2 cellular contexts compared by ENCODE assay signal in the genomic region with DNA sequence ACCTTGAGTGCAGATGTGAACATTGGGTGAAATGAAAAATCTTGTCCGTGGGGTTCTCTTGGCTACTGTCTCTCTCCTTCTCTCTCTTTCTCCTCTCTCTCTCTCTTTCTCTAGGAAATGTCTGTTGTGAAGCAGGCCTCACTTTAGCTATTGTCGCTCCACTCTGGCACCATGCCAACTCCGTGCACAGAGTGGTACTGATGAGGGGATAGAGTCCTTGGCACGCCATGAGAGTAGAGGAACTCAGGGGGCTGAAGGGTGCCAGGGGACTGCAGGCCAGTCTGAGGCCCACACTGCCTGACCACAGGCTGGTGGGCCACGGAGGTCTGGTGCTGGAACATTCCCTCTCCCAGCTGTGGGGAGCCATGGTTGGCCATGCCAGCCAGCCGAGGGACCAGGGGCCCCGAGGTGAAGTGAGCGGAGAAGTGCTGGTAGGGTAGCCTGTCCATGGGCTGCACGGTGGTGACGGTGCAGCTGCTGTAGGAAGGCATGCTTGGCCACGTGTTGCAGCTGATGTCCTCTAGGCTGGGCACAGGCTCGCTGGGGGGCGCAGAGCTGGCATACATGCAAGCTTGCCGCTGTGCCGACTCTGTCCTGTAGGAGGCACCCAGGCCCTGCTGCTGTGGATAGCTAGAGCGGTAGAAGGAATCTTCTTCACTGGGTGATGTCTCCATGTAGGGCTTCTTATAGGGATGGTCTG.
TF ChIP-seq lines count a peak whose summit lies in the region.

No MANE protein-coding gene starts in this region.

TF ChIP-seq in WTC11, 78 proteins besides CTCF, POLR2A, EP300 and RAD21 (continued from another document):
- TF ChIP-seq, protein P1, sequence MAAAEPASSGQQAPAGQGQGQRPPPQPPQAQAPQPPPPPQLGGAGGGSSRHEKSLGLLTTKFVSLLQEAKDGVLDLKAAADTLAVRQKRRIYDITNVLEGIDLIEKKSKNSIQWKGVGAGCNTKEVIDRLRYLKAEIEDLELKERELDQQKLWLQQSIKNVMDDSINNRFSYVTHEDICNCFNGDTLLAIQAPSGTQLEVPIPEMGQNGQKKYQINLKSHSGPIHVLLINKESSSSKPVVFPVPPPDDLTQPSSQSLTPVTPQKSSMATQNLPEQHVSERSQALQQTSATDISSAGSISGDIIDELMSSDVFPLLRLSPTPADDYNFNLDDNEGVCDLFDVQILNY (CRISPR knock-in tag; IDR thresholded peaks at IDR 0.05): no peak
- TF ChIP-seq, protein P2, sequence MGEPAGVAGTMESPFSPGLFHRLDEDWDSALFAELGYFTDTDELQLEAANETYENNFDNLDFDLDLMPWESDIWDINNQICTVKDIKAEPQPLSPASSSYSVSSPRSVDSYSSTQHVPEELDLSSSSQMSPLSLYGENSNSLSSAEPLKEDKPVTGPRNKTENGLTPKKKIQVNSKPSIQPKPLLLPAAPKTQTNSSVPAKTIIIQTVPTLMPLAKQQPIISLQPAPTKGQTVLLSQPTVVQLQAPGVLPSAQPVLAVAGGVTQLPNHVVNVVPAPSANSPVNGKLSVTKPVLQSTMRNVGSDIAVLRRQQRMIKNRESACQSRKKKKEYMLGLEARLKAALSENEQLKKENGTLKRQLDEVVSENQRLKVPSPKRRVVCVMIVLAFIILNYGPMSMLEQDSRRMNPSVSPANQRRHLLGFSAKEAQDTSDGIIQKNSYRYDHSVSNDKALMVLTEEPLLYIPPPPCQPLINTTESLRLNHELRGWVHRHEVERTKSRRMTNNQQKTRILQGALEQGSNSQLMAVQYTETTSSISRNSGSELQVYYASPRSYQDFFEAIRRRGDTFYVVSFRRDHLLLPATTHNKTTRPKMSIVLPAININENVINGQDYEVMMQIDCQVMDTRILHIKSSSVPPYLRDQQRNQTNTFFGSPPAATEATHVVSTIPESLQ (CRISPR knock-in tag; IDR thresholded peaks at IDR 0.05): no peak
- TF ChIP-seq, protein P3, sequence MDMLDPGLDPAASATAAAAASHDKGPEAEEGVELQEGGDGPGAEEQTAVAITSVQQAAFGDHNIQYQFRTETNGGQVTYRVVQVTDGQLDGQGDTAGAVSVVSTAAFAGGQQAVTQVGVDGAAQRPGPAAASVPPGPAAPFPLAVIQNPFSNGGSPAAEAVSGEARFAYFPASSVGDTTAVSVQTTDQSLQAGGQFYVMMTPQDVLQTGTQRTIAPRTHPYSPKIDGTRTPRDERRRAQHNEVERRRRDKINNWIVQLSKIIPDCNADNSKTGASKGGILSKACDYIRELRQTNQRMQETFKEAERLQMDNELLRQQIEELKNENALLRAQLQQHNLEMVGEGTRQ (CRISPR knock-in tag; IDR thresholded peaks at IDR 0.05): peak; percentile 65
- TF ChIP-seq ZNF416 (CRISPR knock-in tag; IDR thresholded peaks at IDR 0.05) (no peak), ETV6 (CRISPR knock-in tag; IDR thresholded peaks at IDR 0.05) (0 out of 2 replicates have a peak, but pooled peaks have one; percentile 27), TP53 (CRISPR knock-in tag; IDR thresholded peaks at IDR 0.05) (no peak), FOXK1 (CRISPR knock-in tag; IDR thresholded peaks at IDR 0.05) (no peak), ZBTB21 (CRISPR knock-in tag; IDR thresholded peaks at IDR 0.05; ENCODE audit: borderline replicate concordance) (peak; percentile 59; the same call in 1 of the 2 replicates), SMAD3 (CRISPR knock-in tag; IDR thresholded peaks at IDR 0.05; ENCODE audit: borderline replicate concordance) (no peak), ZNF423 (CRISPR knock-in tag; IDR thresholded peaks at IDR 0.05) (no peak)
- TF ChIP-seq, protein P4, sequence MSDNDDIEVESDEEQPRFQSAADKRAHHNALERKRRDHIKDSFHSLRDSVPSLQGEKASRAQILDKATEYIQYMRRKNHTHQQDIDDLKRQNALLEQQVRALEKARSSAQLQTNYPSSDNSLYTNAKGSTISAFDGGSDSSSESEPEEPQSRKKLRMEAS (CRISPR knock-in tag; IDR thresholded peaks at IDR 0.05): peak; percentile 26; the same call in 1 of the 2 replicates
- TF ChIP-seq, protein P5, sequence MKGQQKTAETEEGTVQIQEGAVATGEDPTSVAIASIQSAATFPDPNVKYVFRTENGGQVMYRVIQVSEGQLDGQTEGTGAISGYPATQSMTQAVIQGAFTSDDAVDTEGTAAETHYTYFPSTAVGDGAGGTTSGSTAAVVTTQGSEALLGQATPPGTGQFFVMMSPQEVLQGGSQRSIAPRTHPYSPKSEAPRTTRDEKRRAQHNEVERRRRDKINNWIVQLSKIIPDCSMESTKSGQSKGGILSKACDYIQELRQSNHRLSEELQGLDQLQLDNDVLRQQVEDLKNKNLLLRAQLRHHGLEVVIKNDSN (CRISPR knock-in tag; IDR thresholded peaks at IDR 0.05): 0 out of 2 replicates have a peak, but pooled peaks have one; percentile 16
TF ChIP-seq in WTC11: peak in this region for 5.

TF ChIP-seq in HepG2, 621 proteins besides CTCF, POLR2A, EP300 and RAD21:
- TF ChIP-seq, protein P6, sequence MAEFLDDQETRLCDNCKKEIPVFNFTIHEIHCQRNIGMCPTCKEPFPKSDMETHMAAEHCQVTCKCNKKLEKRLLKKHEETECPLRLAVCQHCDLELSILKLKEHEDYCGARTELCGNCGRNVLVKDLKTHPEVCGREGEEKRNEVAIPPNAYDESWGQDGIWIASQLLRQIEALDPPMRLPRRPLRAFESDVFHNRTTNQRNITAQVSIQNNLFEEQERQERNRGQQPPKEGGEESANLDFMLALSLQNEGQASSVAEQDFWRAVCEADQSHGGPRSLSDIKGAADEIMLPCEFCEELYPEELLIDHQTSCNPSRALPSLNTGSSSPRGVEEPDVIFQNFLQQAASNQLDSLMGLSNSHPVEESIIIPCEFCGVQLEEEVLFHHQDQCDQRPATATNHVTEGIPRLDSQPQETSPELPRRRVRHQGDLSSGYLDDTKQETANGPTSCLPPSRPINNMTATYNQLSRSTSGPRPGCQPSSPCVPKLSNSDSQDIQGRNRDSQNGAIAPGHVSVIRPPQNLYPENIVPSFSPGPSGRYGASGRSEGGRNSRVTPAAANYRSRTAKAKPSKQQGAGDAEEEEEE (CRISPR knock-in tag; IDR thresholded peaks at IDR 0.05; ENCODE audit: borderline replicate concordance): no peak
- TF ChIP-seq, protein P7, sequence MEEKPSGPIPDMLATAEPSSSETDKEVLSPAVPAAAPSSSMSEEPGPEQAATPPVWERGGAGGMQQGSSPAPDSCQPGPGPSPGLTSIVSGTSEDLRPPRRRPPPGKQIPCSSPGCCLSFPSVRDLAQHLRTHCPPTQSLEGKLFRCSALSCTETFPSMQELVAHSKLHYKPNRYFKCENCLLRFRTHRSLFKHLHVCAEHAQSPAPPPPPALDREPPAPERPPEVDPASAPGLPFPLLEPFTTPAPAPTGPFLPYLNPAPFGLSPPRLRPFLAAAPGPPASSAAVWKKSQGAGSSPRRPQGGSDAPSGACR (CRISPR knock-in tag; IDR thresholded peaks at IDR 0.05): no peak
- peak; percentile 66; the same call in 1 of the 2 replicates for TF ChIP-seq HNRNPL (IDR thresholded peaks at IDR 0.05; ENCODE audit: low read depth, low read length)
- TF ChIP-seq, protein P8, sequence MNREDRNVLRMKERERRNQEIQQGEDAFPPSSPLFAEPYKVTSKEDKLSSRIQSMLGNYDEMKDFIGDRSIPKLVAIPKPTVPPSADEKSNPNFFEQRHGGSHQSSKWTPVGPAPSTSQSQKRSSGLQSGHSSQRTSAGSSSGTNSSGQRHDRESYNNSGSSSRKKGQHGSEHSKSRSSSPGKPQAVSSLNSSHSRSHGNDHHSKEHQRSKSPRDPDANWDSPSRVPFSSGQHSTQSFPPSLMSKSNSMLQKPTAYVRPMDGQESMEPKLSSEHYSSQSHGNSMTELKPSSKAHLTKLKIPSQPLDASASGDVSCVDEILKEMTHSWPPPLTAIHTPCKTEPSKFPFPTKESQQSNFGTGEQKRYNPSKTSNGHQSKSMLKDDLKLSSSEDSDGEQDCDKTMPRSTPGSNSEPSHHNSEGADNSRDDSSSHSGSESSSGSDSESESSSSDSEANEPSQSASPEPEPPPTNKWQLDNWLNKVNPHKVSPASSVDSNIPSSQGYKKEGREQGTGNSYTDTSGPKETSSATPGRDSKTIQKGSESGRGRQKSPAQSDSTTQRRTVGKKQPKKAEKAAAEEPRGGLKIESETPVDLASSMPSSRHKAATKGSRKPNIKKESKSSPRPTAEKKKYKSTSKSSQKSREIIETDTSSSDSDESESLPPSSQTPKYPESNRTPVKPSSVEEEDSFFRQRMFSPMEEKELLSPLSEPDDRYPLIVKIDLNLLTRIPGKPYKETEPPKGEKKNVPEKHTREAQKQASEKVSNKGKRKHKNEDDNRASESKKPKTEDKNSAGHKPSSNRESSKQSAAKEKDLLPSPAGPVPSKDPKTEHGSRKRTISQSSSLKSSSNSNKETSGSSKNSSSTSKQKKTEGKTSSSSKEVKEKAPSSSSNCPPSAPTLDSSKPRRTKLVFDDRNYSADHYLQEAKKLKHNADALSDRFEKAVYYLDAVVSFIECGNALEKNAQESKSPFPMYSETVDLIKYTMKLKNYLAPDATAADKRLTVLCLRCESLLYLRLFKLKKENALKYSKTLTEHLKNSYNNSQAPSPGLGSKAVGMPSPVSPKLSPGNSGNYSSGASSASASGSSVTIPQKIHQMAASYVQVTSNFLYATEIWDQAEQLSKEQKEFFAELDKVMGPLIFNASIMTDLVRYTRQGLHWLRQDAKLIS (CRISPR knock-in tag; IDR thresholded peaks at IDR 0.05): no peak
- no peak for TF ChIP-seq KAT7 (CRISPR knock-in tag; IDR thresholded peaks at IDR 0.05; ENCODE audit: borderline replicate concordance)
- no peak for TF ChIP-seq PHF8 (CRISPR knock-in tag; IDR thresholded peaks at IDR 0.05)
- no peak for TF ChIP-seq HMG20B (CRISPR knock-in tag; conservative IDR thresholded peaks at IDR 0.05)
- no peak for TF ChIP-seq KDM4B (CRISPR knock-in tag; IDR thresholded peaks at IDR 0.05)
- TF ChIP-seq ZNF792 (CRISPR knock-in tag; IDR thresholded peaks at IDR 0.05): no peak
- TF ChIP-seq, protein P9, sequence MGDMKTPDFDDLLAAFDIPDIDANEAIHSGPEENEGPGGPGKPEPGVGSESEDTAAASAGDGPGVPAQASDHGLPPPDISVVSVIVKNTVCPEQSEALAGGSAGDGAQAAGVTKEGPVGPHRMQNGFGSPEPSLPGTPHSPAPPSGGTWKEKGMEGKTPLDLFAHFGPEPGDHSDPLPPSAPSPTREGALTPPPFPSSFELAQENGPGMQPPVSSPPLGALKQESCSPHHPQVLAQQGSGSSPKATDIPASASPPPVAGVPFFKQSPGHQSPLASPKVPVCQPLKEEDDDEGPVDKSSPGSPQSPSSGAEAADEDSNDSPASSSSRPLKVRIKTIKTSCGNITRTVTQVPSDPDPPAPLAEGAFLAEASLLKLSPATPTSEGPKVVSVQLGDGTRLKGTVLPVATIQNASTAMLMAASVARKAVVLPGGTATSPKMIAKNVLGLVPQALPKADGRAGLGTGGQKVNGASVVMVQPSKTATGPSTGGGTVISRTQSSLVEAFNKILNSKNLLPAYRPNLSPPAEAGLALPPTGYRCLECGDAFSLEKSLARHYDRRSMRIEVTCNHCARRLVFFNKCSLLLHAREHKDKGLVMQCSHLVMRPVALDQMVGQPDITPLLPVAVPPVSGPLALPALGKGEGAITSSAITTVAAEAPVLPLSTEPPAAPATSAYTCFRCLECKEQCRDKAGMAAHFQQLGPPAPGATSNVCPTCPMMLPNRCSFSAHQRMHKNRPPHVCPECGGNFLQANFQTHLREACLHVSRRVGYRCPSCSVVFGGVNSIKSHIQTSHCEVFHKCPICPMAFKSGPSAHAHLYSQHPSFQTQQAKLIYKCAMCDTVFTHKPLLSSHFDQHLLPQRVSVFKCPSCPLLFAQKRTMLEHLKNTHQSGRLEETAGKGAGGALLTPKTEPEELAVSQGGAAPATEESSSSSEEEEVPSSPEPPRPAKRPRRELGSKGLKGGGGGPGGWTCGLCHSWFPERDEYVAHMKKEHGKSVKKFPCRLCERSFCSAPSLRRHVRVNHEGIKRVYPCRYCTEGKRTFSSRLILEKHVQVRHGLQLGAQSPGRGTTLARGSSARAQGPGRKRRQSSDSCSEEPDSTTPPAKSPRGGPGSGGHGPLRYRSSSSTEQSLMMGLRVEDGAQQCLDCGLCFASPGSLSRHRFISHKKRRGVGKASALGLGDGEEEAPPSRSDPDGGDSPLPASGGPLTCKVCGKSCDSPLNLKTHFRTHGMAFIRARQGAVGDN (CRISPR knock-in tag; IDR thresholded peaks at IDR 0.05): no peak
- no peak for TF ChIP-seq PHF20 (CRISPR knock-in tag; IDR thresholded peaks at IDR 0.05)
- peak; percentile 90 for TF ChIP-seq LCORL (IDR thresholded peaks at IDR 0.05)
- no peak for TF ChIP-seq LCORL (CRISPR knock-in tag; IDR thresholded peaks at IDR 0.05)
- no peak for TF ChIP-seq SOX5 (CRISPR knock-in tag; IDR thresholded peaks at IDR 0.05; ENCODE audit: borderline replicate concordance)
- TF ChIP-seq STAG1 (CRISPR knock-in tag; IDR thresholded peaks at IDR 0.05): peak; percentile 53
- no peak for TF ChIP-seq NFKB2 (CRISPR knock-in tag; IDR thresholded peaks at IDR 0.05; ENCODE audit: borderline replicate concordance)
- TF ChIP-seq AHR (CRISPR knock-in tag; IDR thresholded peaks at IDR 0.05): no peak
- TF ChIP-seq NCOA2 (CRISPR knock-in tag; IDR thresholded peaks at IDR 0.05): no peak
- no peak for TF ChIP-seq ZNF672 (CRISPR knock-in tag; IDR thresholded peaks at IDR 0.05)
